ENCODE assay signal across 12 cellular contexts in genomic region chr12:112908548-112908947, GRCh38. TPM values are rescaled to one million over a fixed set of nuclear protein-coding genes. Genes with fewer than 3 reads are reported as not detected.
A peak's percentile ranks its signal among the peaks of the same experiment; 100 is the strongest.
DNase-seq lines count a peak whose midpoint lies in the region; ATAC-seq lines count a peak whose summit lies in the region.
"Had no signal": no experiment of that assay in that cellular context is flagged by ENCODE, and none has a peak within 500 bp of the region (broad histone marks: within the 10 kb centered on the region; RNA-seq: fewer than 3 reads in every experiment).

No MANE protein-coding gene starts in this region.

- no peak overlapping the region for H3K27ac ChIP-seq in thymus (ENCODE audit: low read depth)
- H3K27ac ChIP-seq: uterus had no signal

- H3K9me3 Mint-ChIP-seq in activated naive CD4-positive, alpha-beta T cell treated with anti-CD3 and anti-CD28 coated beads for 36 hours: peaks cover 11% of the 10 kb centered on the region
- peaks cover 4% of the 10 kb centered on the region for H3K9me3 Mint-ChIP-seq in memory B cell

- H3K27me3 ChIP-seq in thymus (ENCODE audit: control insufficient read depth, insufficient read depth): no peaks in the 10 kb centered on the region
- H3K27me3 ChIP-seq: adrenal gland, uterus had no signal

- peaks cover 32% of the 10 kb centered on the region for H3K36me3 Mint-ChIP-seq in activated naive CD4-positive, alpha-beta T cell treated with anti-CD3 and anti-CD28 coated beads for 36 hours (ENCODE audit: low read depth)
- H3K36me3 Mint-ChIP-seq in memory B cell: peaks cover 30% of the 10 kb centered on the region

- CTCF ChIA-PET in activated naive CD4-positive, alpha-beta T cell treated with anti-CD3 and anti-CD28 coated beads for 36 hours (lab: Charles Lee): interaction anchor here (0.7 to 4.5 kb wide), 3 partner anchors 9 to 84 kb away, joined by 3 to 23 read pairs (median 16); no protein-coding TSS in a partner anchor

- WGBS in thymus: 87% methylated on average over 12 of the region's 12 CpGs

- peaks cover 2% of the 10 kb centered on the region for H3K4me1 ChIP-seq in thymus (ENCODE audit: control insufficient read depth, insufficient read depth, low read length)

- H3K4me3 Mint-ChIP-seq in activated naive CD4-positive, alpha-beta T cell treated with anti-CD3 and anti-CD28 coated beads for 36 hours: peak overlapping the region; percentile 87
- H3K4me3 Mint-ChIP-seq in memory B cell: peak overlapping the region; percentile 89

- peak overlapping the region; percentile 28 for H3K27ac Mint-ChIP-seq in activated naive CD4-positive, alpha-beta T cell treated with anti-CD3 and anti-CD28 coated beads for 36 hours
- H3K27ac Mint-ChIP-seq in memory B cell: peak overlapping the region; percentile 90

- no peaks in the 10 kb centered on the region for H3K9me3 ChIP-seq in thymus (ENCODE audit: control insufficient read depth)

- peak; percentile 41 for DNase-seq in activated naive CD4-positive, alpha-beta T cell treated with Interleukin-2 at 50 U/mL for 16 hours
- DNase-seq in activated naive CD4-positive, alpha-beta T cell (lab: John Stamatoyannopoulos, UW): no peak
- DNase-seq in activated naive CD4-positive, alpha-beta T cell treated with anti-CD3 and anti-CD28 coated beads for 36 hours: peak; percentile 26
- DNase-seq in memory B cell (ENCODE audit: low spot score in 2 of 2): no peak
- DNase-seq in kidney tubule cell (ENCODE audit: low spot score): no peak
- DNase-seq in epidermal melanocyte (ENCODE audit: insufficient read length, low spot score): no peak
- DNase-seq: adrenal gland, KBM-7, NCI-H226, uterus had no signal

- H3K4me1 Mint-ChIP-seq in activated naive CD4-positive, alpha-beta T cell treated with anti-CD3 and anti-CD28 coated beads for 36 hours (ENCODE audit: low read depth): peaks cover 55% of the 10 kb centered on the region
- H3K4me1 Mint-ChIP-seq in memory B cell: peaks cover 59% of the 10 kb centered on the region

- peak overlapping the region; percentile 38 for H3K4me3 ChIP-seq in thymus (ENCODE audit: low read length)

- intact Hi-C loops in activated naive CD4-positive, alpha-beta T cell treated with anti-CD3 and anti-CD28 coated beads for 36 hours (cut with micrococcal nuclease): loop anchor here (5.0 kb wide), 2 partner anchors 244 to 411 kb away; no protein-coding TSS in a partner anchor

- no peaks in the 10 kb centered on the region for H3K27me3 Mint-ChIP-seq in activated naive CD4-positive, alpha-beta T cell treated with anti-CD3 and anti-CD28 coated beads for 36 hours (ENCODE audit: low read depth)
- no peaks in the 10 kb centered on the region for H3K27me3 Mint-ChIP-seq in memory B cell

- H3K36me3 ChIP-seq in thymus (ENCODE audit: control insufficient read depth, insufficient read depth): peaks cover 3% of the 10 kb centered on the region
- H3K36me3 ChIP-seq: adrenal gland, uterus had no signal

- ATAC-seq in memory B cell (ENCODE audit: low read depth) (no peak), HG02759 (IDR thresholded peaks at IDR 0.05; ENCODE audit: unreplicated experiment) (no peak)

RNA-seq across cellular contexts. Expression of gene OAS1, which starts 1.8 kb away (rescaled TPM):
- total RNA-seq in activated naive CD4-positive, alpha-beta T cell treated with anti-CD3 and anti-CD28 coated beads for 36 hours: 10 to 100 TPM; 41.6 to 41.7 TPM
- 42.0 TPM for polyA plus RNA-seq in thymus

RNA-seq across cellular contexts. Expression of gene OAS3, which starts 29.7 kb away (rescaled TPM):
- total RNA-seq in activated naive CD4-positive, alpha-beta T cell treated with anti-CD3 and anti-CD28 coated beads for 36 hours: 10 to 100 TPM; 26.1 to 28.0 TPM
- 10.2 TPM for polyA plus RNA-seq in thymus

Comparison
In these comparisons a context has a peak if more than half of its experiments do, and no peak if none do; other contexts are left out.
1. DNase-seq: peak in activated naive CD4-positive, alpha-beta T cell treated with Interleukin-2 at 50 U/mL for 16 hours (single experiment) and activated naive CD4-positive, alpha-beta T cell treated with anti-CD3 and anti-CD28 coated beads for 36 hours (single experiment); none in activated naive CD4-positive, alpha-beta T cell (0 of 4), memory B cell (0 of 2), kidney tubule cell (single experiment) and epidermal melanocyte (single experiment).